ENCODE assay signal across 8 cellular contexts in genomic region chr17:48053758-48054237, GRCh38. TPM values are rescaled to one million over a fixed set of nuclear protein-coding genes. Genes with fewer than 3 reads are reported as not detected.
A peak's percentile ranks its signal among the peaks of the same experiment; 100 is the strongest.
DNase-seq lines count a peak whose midpoint lies in the region; ATAC-seq, FAIRE-seq and TF ChIP-seq lines count a peak whose summit lies in the region.

No MANE protein-coding gene starts in this region.

- peaks cover 69% of the 10 kb centered on the region for H3K36me3 Mint-ChIP-seq in activated naive CD8-positive, alpha-beta T cell treated with anti-CD3 and anti-CD28 coated beads, Interleukin-2, amount 50 U/mL, for 24 hours (ENCODE audit: low read depth)

- H3K36me3 ChIP-seq in SK-N-SH (replicated peaks in 1 of 2; ENCODE audit: control insufficient read depth in 1 of 2, insufficient read depth in 2 of 2, low read length in 1 of 2) (peaks cover 34 to 67% of the 10 kb centered on the region in 2 experiments), left lung (peaks cover 0 to 74% of the 10 kb centered on the region in 2 donors), suprapubic skin (peaks cover 34% of the 10 kb centered on the region)

- H3K9me2 ChIP-seq in SK-N-SH: no peaks in the 10 kb centered on the region

- H3K9me3 Mint-ChIP-seq in activated naive CD8-positive, alpha-beta T cell treated with anti-CD3 and anti-CD28 coated beads, Interleukin-2, amount 50 U/mL, for 24 hours: no peaks in the 10 kb centered on the region

- peak overlapping the region; percentile 5; the same call in 1 of the 2 replicates for H3K9ac ChIP-seq in SK-N-SH

- no peak for TF ChIP-seq POLR2A in suprapubic skin (IDR thresholded peaks at IDR 0.05)

- H3K4me3 ChIP-seq in SK-N-SH (ENCODE audit: low read depth in 2 of 2, low read length in 1 of 2) (peak overlapping the region; percentile 29 to 42; a peak in 3 of 4 replicates), left lung (peak overlapping the region in 1 of 2 donors; percentile 16), suprapubic skin (peak overlapping the region; percentile 74)

- peaks cover 58% of the 10 kb centered on the region for H4K20me1 ChIP-seq in SK-N-SH (ENCODE audit: insufficient read depth)

- peaks cover 29% of the 10 kb centered on the region for H3F3A ChIP-seq in SK-N-SH (replicated peaks; ENCODE audit: insufficient read depth)

- H3K27me3 Mint-ChIP-seq in activated naive CD8-positive, alpha-beta T cell treated with anti-CD3 and anti-CD28 coated beads, Interleukin-2, amount 50 U/mL, for 24 hours: no peaks in the 10 kb centered on the region

- no peak overlapping the region for H2AFZ ChIP-seq in SK-N-SH (ENCODE audit: low read depth)

- no peak for TF ChIP-seq RAD21 in SK-N-SH (IDR thresholded peaks at IDR 0.05; ENCODE audit: low read length)

- DNase-seq in SK-N-SH (no peak), left lung (no peak), suprapubic skin (ENCODE audit: low spot score in 2 of 2) (no peak), RCC 7860 (ENCODE audit: low spot score) (no peak)
- no peak for DNase-seq in activated naive CD8-positive, alpha-beta T cell treated with anti-CD3 and anti-CD28 coated beads, Interleukin-2, amount 50 U/mL, for 24 hours
- DNase-seq in activated CD4-positive, CD25-positive, alpha-beta regulatory T cell treated with anti-CD3 and anti-CD28 coated beads, Interleukin-2, amount 50 U/mL, for 72 hours: no peak

- TF ChIP-seq EP300 in SK-N-SH (IDR thresholded peaks at IDR 0.05; ENCODE audit: borderline replicate concordance in 1 of 2, low read depth in 1 of 2, low read length in 1 of 2) (no peak), suprapubic skin (IDR thresholded peaks at IDR 0.05) (no peak)

- CTCF ChIA-PET in SK-N-SH (lab: Yijun Ruan, JAX): interaction anchor here (0.9 to 44.3 kb wide), 8 partner anchors 10 to 565 kb away, joined by 3 to 1200 read pairs (median 7); partner anchors contain the start of gene COPZ2

- peak overlapping the region; percentile 74 for H3K27ac Mint-ChIP-seq in activated naive CD8-positive, alpha-beta T cell treated with anti-CD3 and anti-CD28 coated beads, Interleukin-2, amount 50 U/mL, for 24 hours

- ATAC-seq in SK-N-SH treated with all-trans-retinoic acid at 6 μM for 48 hours (no peak), left lung (no peak), GM21423 (IDR thresholded peaks at IDR 0.05; ENCODE audit: unreplicated experiment) (no peak)
- no peak for ATAC-seq in activated naive CD8-positive, alpha-beta T cell treated with anti-CD3 and anti-CD28 coated beads, Interleukin-2, amount 50 U/mL, for 24 hours

- no peak for TF ChIP-seq CTCF in SK-N-SH (IDR thresholded peaks at IDR 0.05)
- no peak for TF ChIP-seq CTCF in left lung (IDR thresholded peaks at IDR 0.05)
- TF ChIP-seq CTCF in suprapubic skin (IDR thresholded peaks at IDR 0.05): no peak

- peaks cover 61 to 67% of the 10 kb centered on the region in 2 experiments for H3K4me1 ChIP-seq in SK-N-SH (ENCODE audit: control insufficient read depth in 1 of 2, insufficient read depth in 2 of 2, low read depth in 1 of 2, low read length in 1 of 2)
- H3K4me1 ChIP-seq in left lung: peaks cover 44 to 76% of the 10 kb centered on the region in 2 donors
- H3K4me1 ChIP-seq in suprapubic skin: peaks cover 98% of the 10 kb centered on the region

- intact Hi-C loops in left lung (cut with DNase I): no loop called here

- no peaks in the 10 kb centered on the region for H3K9me3 ChIP-seq in SK-N-SH
- H3K9me3 ChIP-seq in left lung: no peaks in the 10 kb centered on the region
- no peaks in the 10 kb centered on the region for H3K9me3 ChIP-seq in suprapubic skin

- no peak for FAIRE-seq in RCC 7860 (lab: Jason Lieb, UNC)

- peaks cover 73% of the 10 kb centered on the region for H3K4me1 Mint-ChIP-seq in activated naive CD8-positive, alpha-beta T cell treated with anti-CD3 and anti-CD28 coated beads, Interleukin-2, amount 50 U/mL, for 24 hours

- WGBS in SK-N-SH (ENCODE audit: low lambda C conversion rate): 51% methylated on average over 6 of the region's 6 CpGs
- 5% methylated on average over 5 of the region's 6 CpGs for WGBS in suprapubic skin

- H3K4me3 Mint-ChIP-seq in activated naive CD8-positive, alpha-beta T cell treated with anti-CD3 and anti-CD28 coated beads, Interleukin-2, amount 50 U/mL, for 24 hours: no peak overlapping the region

- no peaks in the 10 kb centered on the region for H3K27me3 ChIP-seq in SK-N-SH (ENCODE audit: insufficient read depth)
- no peaks in the 10 kb centered on the region for H3K27me3 ChIP-seq in left lung
- H3K27me3 ChIP-seq in suprapubic skin: no peaks in the 10 kb centered on the region

- H3K27ac ChIP-seq in SK-N-SH (ENCODE audit: low read depth in 2 of 2, low read length in 1 of 2) (peak overlapping the region; percentile 88 to 95; a peak in 3 of 4 replicates), left lung (peak overlapping the region; percentile 4 to 95), suprapubic skin (peak overlapping the region; percentile 98)

- peak overlapping the region; percentile 88 for H3K4me2 ChIP-seq in SK-N-SH

- peaks cover 84% of the 10 kb centered on the region for H3K79me2 ChIP-seq in SK-N-SH (ENCODE audit: insufficient read depth)

- POLR2A ChIA-PET in SK-N-SH (lab: Yijun Ruan, JAX): interaction anchor here (1.0 to 2.9 kb wide), 4 partner anchors 9 to 50 kb away, joined by 3 to 18 read pairs (median 6); no protein-coding TSS in a partner anchor

TF ChIP-seq in SK-N-SH, 30 proteins besides CTCF, POLR2A, EP300 and RAD21 (continues in another document):
- TF ChIP-seq POLR2AphosphoS5 (IDR thresholded peaks at IDR 0.05; ENCODE audit: low read depth, low read length) (no peak), USF2 (IDR thresholded peaks at IDR 0.05; ENCODE audit: borderline replicate concordance, low read depth, low read length) (no peak), GABPA (IDR thresholded peaks at IDR 0.05; ENCODE audit: low read depth) (no peak), MXI1 (IDR thresholded peaks at IDR 0.05; ENCODE audit: low read depth, low read length) (no peak), MEF2A (IDR thresholded peaks at IDR 0.05; ENCODE audit: borderline replicate concordance, low read depth) (no peak), YY1 (IDR thresholded peaks at IDR 0.05; ENCODE audit: low read depth) (no peak), RXRA (IDR thresholded peaks at IDR 0.05; ENCODE audit: borderline replicate concordance, low read depth) (no peak)

TF ChIP-seq in SK-N-SH treated with all-trans-retinoic acid at 6 μM for 48 hours, 23 proteins besides CTCF, POLR2A, EP300 and RAD21:
- no peak for TF ChIP-seq TCF4 (CRISPR knock-in tag; IDR thresholded peaks at IDR 0.05; ENCODE audit: borderline replicate concordance)
- no peak for TF ChIP-seq CSDC2 (CRISPR knock-in tag; IDR thresholded peaks at IDR 0.05)
- TF ChIP-seq ZC3H10 (CRISPR knock-in tag; IDR thresholded peaks at IDR 0.05): no peak
- no peak for TF ChIP-seq RARB (CRISPR knock-in tag; IDR thresholded peaks at IDR 0.05)
- TF ChIP-seq ISL1 (CRISPR knock-in tag; IDR thresholded peaks at IDR 0.05): no peak
- no peak for TF ChIP-seq CSRNP3 (CRISPR knock-in tag; IDR thresholded peaks at IDR 0.05)
- no peak for TF ChIP-seq ZNF565 (CRISPR knock-in tag; conservative IDR thresholded peaks at IDR 0.05; ENCODE audit: low read depth)
- no peak for TF ChIP-seq ZNF70 (CRISPR knock-in tag; IDR thresholded peaks at IDR 0.05)
- TF ChIP-seq ESRRG (CRISPR knock-in tag; IDR thresholded peaks at IDR 0.05): no peak
- no peak for TF ChIP-seq ARNTL (CRISPR knock-in tag; IDR thresholded peaks at IDR 0.05; ENCODE audit: borderline replicate concordance, low read depth)
TF ChIP-seq in SK-N-SH treated with all-trans-retinoic acid at 6 μM for 48 hours: peak in this region for 0.

RNA-seq across cellular contexts. Expression of gene NFE2L1, which starts 5.6 kb away (rescaled TPM):
- polyA plus RNA-seq in SK-N-SH (2012; rRNA removed): 159 and 174 TPM in 2 replicates
- polyA plus RNA-seq in SK-N-SH (2012; cell fraction: cytosol; rRNA removed): 128 and 192 TPM in 2 replicates
- 135 and 166 TPM in 2 replicates for polyA plus RNA-seq in SK-N-SH (2012; cell fraction: nucleus; rRNA removed)
- total RNA-seq in left lung: 100 to 1,000 TPM; 165 to 173 TPM
- 100 to 1,000 TPM in 2 of 4 donors, 10 to 100 TPM in 2; 89.9 to 250 (median 138) TPM for total RNA-seq in suprapubic skin

RNA-seq across cellular contexts. Expression of gene COPZ2, which starts 16.2 kb away (rescaled TPM):
- polyA plus RNA-seq in SK-N-SH (2012; rRNA removed): 31.2 and 36.9 TPM in 2 replicates
- 35.6 and 43.6 TPM in 2 replicates for polyA plus RNA-seq in SK-N-SH (2012; cell fraction: cytosol; rRNA removed)
- polyA plus RNA-seq in SK-N-SH (2012; cell fraction: nucleus; rRNA removed): 29.6 and 30.5 TPM in 2 replicates
- total RNA-seq in left lung: 10 to 100 TPM; 25.9 to 48.6 TPM
- 10 to 100 TPM in 3 of 4 donors, 1 to 10 TPM in 1; 9.7 to 17.2 (median 12.5) TPM for total RNA-seq in suprapubic skin

RNA-seq across cellular contexts. Expression of gene CBX1, which starts 47.5 kb away (rescaled TPM):
- polyA plus RNA-seq in SK-N-SH (2012; rRNA removed): 102 and 112 TPM in 2 replicates
- polyA plus RNA-seq in SK-N-SH (2012; cell fraction: cytosol; rRNA removed): 157 and 183 TPM in 2 replicates
- 27.3 and 37.1 TPM in 2 replicates for polyA plus RNA-seq in SK-N-SH (2012; cell fraction: nucleus; rRNA removed)
- total RNA-seq in left lung (10 to 100 TPM; 43.0 to 53.8 TPM), suprapubic skin (10 to 100 TPM; 18.4 to 27.5 (median 22.3) TPM)

RNA-seq across cellular contexts. Expression of gene SNX11, which starts 53.8 kb away (rescaled TPM):
- polyA plus RNA-seq in SK-N-SH (2012; rRNA removed): 19.0 and 31.6 TPM in 2 replicates
- 15.3 and 22.1 TPM in 2 replicates for polyA plus RNA-seq in SK-N-SH (2012; cell fraction: cytosol; rRNA removed)
- 23.4 and 29.4 TPM in 2 replicates for polyA plus RNA-seq in SK-N-SH (2012; cell fraction: nucleus; rRNA removed)
- total RNA-seq in left lung (10 to 100 TPM; 21.5 to 32.4 TPM), suprapubic skin (10 to 100 TPM in 3 of 4 donors, 1 to 10 TPM in 1; 8.4 to 16.4 (median 13.1) TPM)
